ENCODE assay signal across 12 cellular contexts in the genomic region with DNA sequence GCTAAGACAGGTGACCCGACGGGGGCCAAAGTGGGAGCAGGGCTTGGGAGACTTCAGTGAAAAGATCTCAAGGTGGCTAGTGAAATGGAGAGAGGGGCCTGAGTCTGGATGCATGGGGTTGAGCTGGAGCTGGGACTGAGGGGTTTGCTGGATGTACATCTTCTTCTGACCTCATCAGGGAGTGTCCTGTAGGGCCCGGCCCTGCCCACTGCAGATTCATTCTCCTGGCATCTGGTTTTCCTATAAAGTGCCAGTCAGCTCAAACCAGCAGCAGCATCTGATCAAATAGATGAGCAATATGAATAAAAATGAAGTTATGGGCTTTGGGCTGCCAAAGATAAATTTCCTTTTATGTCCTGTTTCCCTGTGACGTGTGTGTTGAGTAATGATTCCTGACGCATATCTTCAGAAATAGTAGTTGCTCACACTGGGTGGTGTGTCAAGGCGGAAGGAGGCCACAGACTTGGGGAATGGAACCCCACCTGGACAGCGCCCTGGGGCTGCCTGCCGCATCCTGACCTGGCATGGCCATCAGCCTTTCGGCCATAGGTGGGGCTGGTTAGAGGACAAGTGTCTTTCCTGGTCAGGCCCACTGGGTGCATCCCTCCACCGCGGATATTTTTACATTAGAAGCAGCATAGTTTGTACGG.
A peak's percentile ranks its signal among the peaks of the same experiment; 100 is the strongest.
DNase-seq lines count a peak whose midpoint lies in the region; ATAC-seq and TF ChIP-seq lines count a peak whose summit lies in the region.
"Had no signal": no experiment of that assay in that cellular context is flagged by ENCODE, and none has a peak within 500 bp of the region (broad histone marks: within the 10 kb centered on the region; RNA-seq: fewer than 3 reads in every experiment).

No MANE protein-coding gene starts in this region.

- TF ChIP-seq RAD21 in HCT116 (IDR thresholded peaks at IDR 0.05; ENCODE audit: low read depth), result no peak

- H3K36me3 Mint-ChIP-seq in activated T-helper 17 cell treated with anti-CD3 and anti-CD28 coated beads, Interleukin-2, amount 50 U/mL, for 72 hours (ENCODE audit: low read depth), result no peaks in the 10 kb centered on the region
- H3K36me3 Mint-ChIP-seq: natural killer cell treated with Interleukin-12 subunit alpha and Interleukin-12 subunit beta and Interleukin-15 and Interleukin-18, amount 100 ng/mL, for 72 hours had no signal

- no peaks in the 10 kb centered on the region for H4K20me1 ChIP-seq in HCT116 (ENCODE audit: insufficient read depth)

- H3K36me3 ChIP-seq in HCT116 (ENCODE audit: control insufficient read depth in 1 of 2, insufficient read depth in 2 of 2, low read length in 2 of 2) (no peaks in the 10 kb centered on the region), suprapubic skin (no peaks in the 10 kb centered on the region)
- H3K36me3 ChIP-seq: ascending aorta, tibial artery had no signal

- peak overlapping the region; percentile 74 for H3K4me2 ChIP-seq in HCT116 (ENCODE audit: low read length)

- RAD21 ChIA-PET in HCT116 (lab: Charles Lee; ENCODE audit: low non-redundant PET in 1 of 2, low total read pairs in 2 of 2, uncharacterized antibody in 2 of 2, unreplicated experiment in 2 of 2), result no interaction called here

- CTCF ChIA-PET in HCT116 (lab: Charles Lee), result no interaction called here

- no peak overlapping the region for H3K27ac Mint-ChIP-seq in activated T-helper 17 cell treated with anti-CD3 and anti-CD28 coated beads, Interleukin-2, amount 50 U/mL, for 72 hours
- H3K27ac Mint-ChIP-seq: natural killer cell treated with Interleukin-12 subunit alpha and Interleukin-12 subunit beta and Interleukin-15 and Interleukin-18, amount 100 ng/mL, for 72 hours had no signal

- H3K4me1 Mint-ChIP-seq in activated T-helper 17 cell treated with anti-CD3 and anti-CD28 coated beads, Interleukin-2, amount 50 U/mL, for 72 hours, result no peaks in the 10 kb centered on the region

- no peak overlapping the region for H3K4me3 Mint-ChIP-seq in activated T-helper 17 cell treated with anti-CD3 and anti-CD28 coated beads, Interleukin-2, amount 50 U/mL, for 72 hours
- H3K4me3 Mint-ChIP-seq: natural killer cell treated with Interleukin-12 subunit alpha and Interleukin-12 subunit beta and Interleukin-15 and Interleukin-18, amount 100 ng/mL, for 72 hours had no signal

- H3K4me3 ChIP-seq in HCT116 (replicated peaks in 1 of 2; ENCODE audit: low read depth in 1 of 2, low read length in 2 of 2) (peak overlapping the region; percentile 8 to 43; a peak in 2 of 4 replicates), suprapubic skin (no peak overlapping the region)
- H3K4me3 ChIP-seq: ascending aorta, tibial artery had no signal

- H3K79me2 ChIP-seq in HCT116 (ENCODE audit: insufficient read depth, low read length), result peaks cover 3% of the 10 kb centered on the region; the same call in 1 of the 2 replicates

- H3K27me3 Mint-ChIP-seq in activated T-helper 17 cell treated with anti-CD3 and anti-CD28 coated beads, Interleukin-2, amount 50 U/mL, for 72 hours, result peaks cover 7% of the 10 kb centered on the region

- TF ChIP-seq EP300 in suprapubic skin (IDR thresholded peaks at IDR 0.05), result no peak

- H3K4me1 ChIP-seq in HCT116 (ENCODE audit: control insufficient read depth in 1 of 2, insufficient read depth in 2 of 2, low read length in 2 of 2) (peaks cover 38 to 76% of the 10 kb centered on the region in 2 experiments), suprapubic skin (peaks cover 15% of the 10 kb centered on the region)
- H3K4me1 ChIP-seq: ascending aorta had no signal

- 62% methylated on average over 12 of the region's 12 CpGs for WGBS in suprapubic skin

- ATAC-seq in HCT116 (peak; percentile 84), HG03378 (IDR thresholded peaks at IDR 0.05; ENCODE audit: unreplicated experiment) (no peak)
- ATAC-seq in activated T-helper 17 cell treated with anti-CD3 and anti-CD28 coated beads, Interleukin-2, amount 50 U/mL, for 72 hours (replicated peaks), result no peak
- ATAC-seq: natural killer cell treated with Interleukin-12 subunit alpha and Interleukin-12 subunit beta and Interleukin-15 and Interleukin-18, amount 100 ng/mL, for 72 hours had no signal

- no peaks in the 10 kb centered on the region for H3K9me3 Mint-ChIP-seq in activated T-helper 17 cell treated with anti-CD3 and anti-CD28 coated beads, Interleukin-2, amount 50 U/mL, for 72 hours
- H3K9me3 Mint-ChIP-seq: natural killer cell treated with Interleukin-12 subunit alpha and Interleukin-12 subunit beta and Interleukin-15 and Interleukin-18, amount 100 ng/mL, for 72 hours had no signal

- H3K9me2 ChIP-seq in HCT116 (ENCODE audit: insufficient read depth), result no peaks in the 10 kb centered on the region

- H3K27me3 ChIP-seq in HCT116 (ENCODE audit: insufficient read depth, low read length), result no peaks in the 10 kb centered on the region
- no peaks in the 10 kb centered on the region for H3K27me3 ChIP-seq in suprapubic skin
- H3K27me3 ChIP-seq: ascending aorta had no signal

- POLR2A ChIA-PET in HCT116 (lab: Charles Lee), result interaction anchor here (1.2 kb wide), 1 partner anchor 12 kb away, joined by 3 read pairs; no protein-coding TSS in a partner anchor

- H2AFZ ChIP-seq in HCT116 (ENCODE audit: low read depth, low read length, poor library complexity, severe bottlenecking), result no peak overlapping the region

- intact Hi-C loops in HCT116 (cut with micrococcal nuclease), result no loop called here

- TF ChIP-seq CTCF in HCT116 (IDR thresholded peaks at IDR 0.05 in 2 of 3, conservative IDR thresholded peaks at IDR 0.05 in 1 of 3; ENCODE audit: borderline replicate concordance in 1 of 3, insufficient read depth in 1 of 3, low read depth in 2 of 3, low read length in 2 of 3), result no peak
- TF ChIP-seq CTCF in suprapubic skin (IDR thresholded peaks at IDR 0.05), result no peak

- DNase-seq in HCT116 (ENCODE audit: low read depth, low spot score), result peak; percentile 90
- DNase-seq in T1000 (lab: John Stamatoyannopoulos, UW), result peak; percentile 61
- peak; percentile 75 for DNase-seq in fibroblast of the conjunctiva (ENCODE audit: low read depth)
- peak in 1 of 2 donors; percentile 67 for DNase-seq in suprapubic skin (ENCODE audit: low spot score in 2 of 2)
- DNase-seq in COLO829 (ENCODE audit: low spot score), result no peak
- DNase-seq: activated CD4-positive, alpha-beta T cell treated with anti-CD3 and anti-CD28 coated beads, Interleukin-2, amount 50 U/mL, for 48 hours; NCI-H1105 treated with DMSO at 0.1 percent for 48 hours; tibial artery had no signal

- peak overlapping the region; percentile 42 for H3K9ac ChIP-seq in HCT116 (ENCODE audit: low read length)

- H3K9me3 ChIP-seq in HCT116 (ENCODE audit: control insufficient read depth in 1 of 2, insufficient read depth in 1 of 2, low read depth in 1 of 2, low read length in 2 of 2) (no peaks in the 10 kb centered on the region), suprapubic skin (no peaks in the 10 kb centered on the region)
- H3K9me3 ChIP-seq: ascending aorta, tibial artery had no signal

- TF ChIP-seq POLR2A in HCT116 (IDR thresholded peaks at IDR 0.05; ENCODE audit: borderline replicate concordance, extremely low read depth, insufficient read depth, insufficient read length), result no peak
- TF ChIP-seq POLR2A in suprapubic skin (IDR thresholded peaks at IDR 0.05), result no peak

- no TSS peak for BruUV-seq in HCT116 (replicated peaks; lab: Mats Ljungman, UMichigan)

- peak overlapping the region; percentile 57 for H3K27ac ChIP-seq in HCT116 (ENCODE audit: low read depth, low read length)
- H3K27ac ChIP-seq in suprapubic skin, result peak overlapping the region; percentile 38
- H3K27ac ChIP-seq: ascending aorta, tibial artery had no signal

TF ChIP-seq in HCT116, 20 proteins besides CTCF, POLR2A, EP300 and RAD21:
- TF ChIP-seq SIN3A (IDR thresholded peaks at IDR 0.05; ENCODE audit: low read depth), result peak; percentile 84; the same call in 1 of the 2 replicates
- TF ChIP-seq POLR2AphosphoS5 (IDR thresholded peaks at IDR 0.05; ENCODE audit: low read depth, low read length), result peak; percentile 49; the same call in 1 of the 2 replicates
- peak; percentile 98 for TF ChIP-seq SRF (IDR thresholded peaks at IDR 0.05; ENCODE audit: low read depth)
- no peak for TF ChIP-seq TCF7L2 (IDR thresholded peaks at IDR 0.05; ENCODE audit: borderline replicate concordance, extremely low read depth, insufficient read depth, insufficient read length)
- peak; percentile 32; the same call in 1 of the 2 replicates for TF ChIP-seq CBX3 (IDR thresholded peaks at IDR 0.05; ENCODE audit: low read depth)
- peak; percentile 79 for TF ChIP-seq FOSL1 (IDR thresholded peaks at IDR 0.05; ENCODE audit: low read depth)
- TF ChIP-seq CEBPB (IDR thresholded peaks at IDR 0.05; ENCODE audit: low read depth), result peak; percentile 90
- TF ChIP-seq, protein P1, sequence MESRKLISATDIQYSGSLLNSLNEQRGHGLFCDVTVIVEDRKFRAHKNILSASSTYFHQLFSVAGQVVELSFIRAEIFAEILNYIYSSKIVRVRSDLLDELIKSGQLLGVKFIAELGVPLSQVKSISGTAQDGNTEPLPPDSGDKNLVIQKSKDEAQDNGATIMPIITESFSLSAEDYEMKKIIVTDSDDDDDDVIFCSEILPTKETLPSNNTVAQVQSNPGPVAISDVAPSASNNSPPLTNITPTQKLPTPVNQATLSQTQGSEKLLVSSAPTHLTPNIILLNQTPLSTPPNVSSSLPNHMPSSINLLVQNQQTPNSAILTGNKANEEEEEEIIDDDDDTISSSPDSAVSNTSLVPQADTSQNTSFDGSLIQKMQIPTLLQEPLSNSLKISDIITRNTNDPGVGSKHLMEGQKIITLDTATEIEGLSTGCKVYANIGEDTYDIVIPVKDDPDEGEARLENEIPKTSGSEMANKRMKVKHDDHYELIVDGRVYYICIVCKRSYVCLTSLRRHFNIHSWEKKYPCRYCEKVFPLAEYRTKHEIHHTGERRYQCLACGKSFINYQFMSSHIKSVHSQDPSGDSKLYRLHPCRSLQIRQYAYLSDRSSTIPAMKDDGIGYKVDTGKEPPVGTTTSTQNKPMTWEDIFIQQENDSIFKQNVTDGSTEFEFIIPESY (IDR thresholded peaks at IDR 0.05; ENCODE audit: extremely low read depth, insufficient replicate concordance, low read length), result no peak
- peak; percentile 79 for TF ChIP-seq SP1 (IDR thresholded peaks at IDR 0.05; ENCODE audit: low read depth)
- peak; percentile 72 for TF ChIP-seq JUND (IDR thresholded peaks at IDR 0.05)
TF ChIP-seq in HCT116: peak in this region for 8.
